In the genomic region with DNA sequence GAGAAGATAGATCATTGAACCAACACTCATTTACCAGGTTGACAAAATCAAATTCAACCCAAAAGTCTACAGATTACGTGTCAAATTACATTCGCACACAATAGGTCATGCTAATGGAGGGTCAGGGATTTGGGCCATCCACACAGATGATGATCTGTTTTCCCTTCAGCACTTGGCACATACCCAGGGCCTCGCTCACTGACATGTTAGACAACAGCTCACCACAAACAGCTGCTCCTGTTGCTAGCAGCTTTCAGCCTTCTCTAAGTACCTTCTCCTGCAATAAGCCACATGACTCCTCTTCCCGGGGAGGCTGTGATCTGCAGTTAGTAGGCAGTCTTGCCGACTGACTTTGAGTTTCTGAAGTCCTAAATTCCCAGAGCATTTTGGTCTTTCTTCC, we compare ENCODE assay signal across 11 cellular contexts. TPM values are rescaled to one million over a fixed set of nuclear protein-coding genes. Genes with fewer than 3 reads are reported as not detected.
DNase-seq lines count a peak whose midpoint lies in the region; ATAC-seq, FAIRE-seq and TF ChIP-seq lines count a peak whose summit lies in the region.
"Had no signal": no experiment of that assay in that cellular context is flagged by ENCODE, and none has a peak within 500 bp of the region (broad histone marks: within the 10 kb centered on the region; RNA-seq: fewer than 3 reads in every experiment).

No MANE protein-coding gene starts in this region.

- H3K4me1 ChIP-seq in RWPE2 (ENCODE audit: insufficient read depth, poor library complexity, severe bottlenecking), result no peaks in the 10 kb centered on the region
- peaks cover 6% of the 10 kb centered on the region for H3K4me1 ChIP-seq in keratinocyte (ENCODE audit: control insufficient read depth, extremely low read depth, insufficient read depth, low read length)
- no peaks in the 10 kb centered on the region for H3K4me1 ChIP-seq in hepatocyte (ENCODE audit: insufficient read depth)
- H3K4me1 ChIP-seq in stomach, result no peaks in the 10 kb centered on the region
- H3K4me1 ChIP-seq in uterus, result no peaks in the 10 kb centered on the region

- H3K27ac ChIP-seq in RWPE2 (ENCODE audit: poor library complexity, severe bottlenecking) (no peak overlapping the region), keratinocyte (ENCODE audit: control insufficient read depth, insufficient read depth, low read length) (no peak overlapping the region), hepatocyte (no peak overlapping the region), stomach (no peak overlapping the region), uterus (no peak overlapping the region)

- H3K9me3 ChIP-seq in RWPE2 (ENCODE audit: severe bottlenecking) (no peaks in the 10 kb centered on the region), keratinocyte (ENCODE audit: control insufficient read depth, low read depth, low read length) (no peaks in the 10 kb centered on the region), hepatocyte (ENCODE audit: low read depth) (no peaks in the 10 kb centered on the region), stomach (no peaks in the 10 kb centered on the region), uterus (no peaks in the 10 kb centered on the region)

- H3K9me2 ChIP-seq in hepatocyte (replicated peaks; ENCODE audit: insufficient read depth), result no peaks in the 10 kb centered on the region

- H3K9me1 ChIP-seq in keratinocyte (ENCODE audit: control insufficient read depth, extremely low read depth, insufficient read depth, low read length), result no peaks in the 10 kb centered on the region

- TF ChIP-seq EP300 in stomach (IDR thresholded peaks at IDR 0.05), result no peak

- dilution Hi-C loops in keratinocyte (cut with MboI; ENCODE audit: extremely low pct_ligation_motif_present, low sequenced_read_pairs), result no loop called here

- no peak overlapping the region for H3K4me3 Mint-ChIP-seq in activated CD4-positive, alpha-beta memory T cell treated with anti-CD3 and anti-CD28 coated beads, Interleukin-2, amount 10 ng/mL, durations not matched to agents 7 days and 5 days
- H3K4me3 Mint-ChIP-seq: activated B cell treated with CpG ODN at 0.5 μM for 24 hours had no signal

- H3K27me3 Mint-ChIP-seq in activated CD4-positive, alpha-beta memory T cell treated with anti-CD3 and anti-CD28 coated beads, Interleukin-2, amount 10 ng/mL, durations not matched to agents 7 days and 5 days, result peaks cover 70% of the 10 kb centered on the region

- H3K36me3 ChIP-seq in RWPE2 (ENCODE audit: low read depth) (no peaks in the 10 kb centered on the region), keratinocyte (ENCODE audit: control insufficient read depth in 2 of 2, extremely low read depth in 1 of 2, insufficient read depth in 2 of 2, low read length in 2 of 2) (no peaks in the 10 kb centered on the region), hepatocyte (replicated peaks; ENCODE audit: insufficient read depth, low read depth) (no peaks in the 10 kb centered on the region), stomach (no peaks in the 10 kb centered on the region), uterus (no peaks in the 10 kb centered on the region)

- POLR2A ChIA-PET in activated CD4-positive, alpha-beta memory T cell treated with anti-CD3 and anti-CD28 coated beads, Interleukin-2, amount 10 ng/mL, durations not matched to agents 7 days and 5 days (lab: Charles Lee), result no interaction called here

- H4K20me1 ChIP-seq in keratinocyte (ENCODE audit: control insufficient read depth, extremely low read depth, insufficient read depth, low read length) (no peaks in the 10 kb centered on the region), hepatocyte (ENCODE audit: insufficient read depth, poor library complexity, severe bottlenecking) (no peaks in the 10 kb centered on the region)

- H3K36me3 Mint-ChIP-seq in activated CD4-positive, alpha-beta memory T cell treated with anti-CD3 and anti-CD28 coated beads, Interleukin-2, amount 10 ng/mL, durations not matched to agents 7 days and 5 days (ENCODE audit: low read depth), result no peaks in the 10 kb centered on the region

- peak; percentile 44 for FAIRE-seq in keratinocyte (lab: Jason Lieb, UNC)
- FAIRE-seq: H1 had no signal

- H2AFZ ChIP-seq in keratinocyte (ENCODE audit: control insufficient read depth, low read length) (no peak overlapping the region), hepatocyte (no peak overlapping the region)

- H3K4me2 ChIP-seq in keratinocyte (ENCODE audit: control insufficient read depth, extremely low read depth, insufficient read depth, low read depth, low read length) (no peak overlapping the region), hepatocyte (no peak overlapping the region)

- intact Hi-C loops in stomach (cut with DNase I; ENCODE audit: low total_unique reads) (no loop called here), uterus (cut with DNase I; ENCODE audit: low total_unique reads) (no loop called here)

- TF ChIP-seq POLR2A in NB4 (IDR thresholded peaks at IDR 0.05; ENCODE audit: extremely low read depth, insufficient read length), result no peak
- no peak for TF ChIP-seq POLR2A in stomach (IDR thresholded peaks at IDR 0.05)
- no peak for TF ChIP-seq POLR2A in uterus (IDR thresholded peaks at IDR 0.05)

- no peaks in the 10 kb centered on the region for H3K79me2 ChIP-seq in keratinocyte (ENCODE audit: control insufficient read depth, insufficient read depth, low read length)
- no peaks in the 10 kb centered on the region for H3K79me2 ChIP-seq in hepatocyte

- H3K27me3 ChIP-seq in RWPE2 (ENCODE audit: insufficient read depth, poor library complexity, severe bottlenecking) (peaks cover 8% of the 10 kb centered on the region), keratinocyte (ENCODE audit: control insufficient read depth, extremely low read depth, insufficient read depth, low read length) (peaks cover 15% of the 10 kb centered on the region), hepatocyte (peaks cover 90% of the 10 kb centered on the region), stomach (peaks cover 3 to 98% (median 17%) of the 10 kb centered on the region in 3 donors), uterus (no peaks in the 10 kb centered on the region)

- H3K9ac ChIP-seq in keratinocyte (ENCODE audit: control insufficient read depth, extremely low read depth, insufficient read depth, low read length), result no peak overlapping the region

- H3K27ac Mint-ChIP-seq in activated CD4-positive, alpha-beta memory T cell treated with anti-CD3 and anti-CD28 coated beads, Interleukin-2, amount 10 ng/mL, durations not matched to agents 7 days and 5 days, result no peak overlapping the region
- H3K27ac Mint-ChIP-seq: activated B cell treated with CpG ODN at 0.5 μM for 24 hours had no signal

- CTCF ChIA-PET in activated CD4-positive, alpha-beta memory T cell treated with anti-CD3 and anti-CD28 coated beads, Interleukin-2, amount 10 ng/mL, durations not matched to agents 7 days and 5 days (lab: Charles Lee), result interaction anchor here (1.6 to 2.3 kb wide), 2 partner anchors 9 to 117 kb away, joined by 3 to 7 read pairs; no protein-coding TSS in a partner anchor

- TF ChIP-seq CTCF in NB4 (IDR thresholded peaks at IDR 0.05; ENCODE audit: low read depth, low read length), result no peak
- TF ChIP-seq CTCF in RWPE2 (IDR thresholded peaks at IDR 0.05; ENCODE audit: poor library complexity, severe bottlenecking), result no peak
- no peak for TF ChIP-seq CTCF in keratinocyte (optimal IDR thresholded peaks at IDR 0.05 in 1 of 3, IDR thresholded peaks at IDR 0.05 in 1 of 3, conservative IDR thresholded peaks at IDR 0.05 in 1 of 3; ENCODE audit: extremely low read depth in 1 of 3, insufficient read depth in 2 of 3, low read length in 3 of 3)
- no peak for TF ChIP-seq CTCF in hepatocyte (IDR thresholded peaks at IDR 0.05; ENCODE audit: poor library complexity)
- no peak for TF ChIP-seq CTCF in stomach (IDR thresholded peaks at IDR 0.05)
- no peak for TF ChIP-seq CTCF in uterus (IDR thresholded peaks at IDR 0.05)

- peak; percentile 74 for ATAC-seq in RWPE2 (ENCODE audit: low read depth)
- ATAC-seq: left ventricle myocardium superior had no signal

- DNase-seq in DMS153 treated with DMSO at 0.1 percent for 48 hours (lab: John Stamatoyannopoulos, UW; ENCODE audit: unreplicated experiment), result peak; percentile 72
- DNase-seq in NB4 (ENCODE audit: low read depth), result peak; percentile 28
- DNase-seq in RWPE2 (ENCODE audit: low spot score), result no peak
- DNase-seq in keratinocyte (ENCODE audit: low read depth, low spot score), result peak; percentile 25
- no peak for DNase-seq in activated CD4-positive, alpha-beta memory T cell treated with anti-CD3 and anti-CD28 coated beads, Interleukin-2, amount 10 ng/mL, durations not matched to agents 7 days and 5 days
- DNase-seq in hepatocyte (ENCODE audit: low spot score), result no peak
- no peak for DNase-seq in stomach
- DNase-seq in uterus, result no peak
- DNase-seq: activated B cell treated with CpG ODN at 0.5 μM for 24 hours, left ventricle myocardium superior had no signal

- H3K4me3 ChIP-seq in NB4 (ENCODE audit: low read depth, low read length), result no peak overlapping the region
- no peak overlapping the region for H3K4me3 ChIP-seq in RWPE2 (ENCODE audit: severe bottlenecking)
- no peak overlapping the region for H3K4me3 ChIP-seq in keratinocyte (ENCODE audit: control insufficient read depth in 2 of 3, extremely low read depth in 1 of 3, insufficient read depth in 2 of 3, low read depth in 1 of 3, low read length in 3 of 3)
- no peak overlapping the region for H3K4me3 ChIP-seq in hepatocyte
- H3K4me3 ChIP-seq in stomach, result no peak overlapping the region
- H3K4me3 ChIP-seq in uterus, result no peak overlapping the region

- H3K9me3 Mint-ChIP-seq in activated CD4-positive, alpha-beta memory T cell treated with anti-CD3 and anti-CD28 coated beads, Interleukin-2, amount 10 ng/mL, durations not matched to agents 7 days and 5 days, result no peaks in the 10 kb centered on the region
- H3K9me3 Mint-ChIP-seq: activated B cell treated with CpG ODN at 0.5 μM for 24 hours had no signal

- WGBS in hepatocyte (ENCODE audit: low lambda C conversion rate, missing lambda C conversion rate), result 41% methylated on average over 5 of the region's 5 CpGs
- 25 to 33% (median 29%) methylated on average over 5 of the region's 5 CpGs for WGBS in stomach, 5 donors

- peaks cover 23% of the 10 kb centered on the region for H3K4me1 Mint-ChIP-seq in activated CD4-positive, alpha-beta memory T cell treated with anti-CD3 and anti-CD28 coated beads, Interleukin-2, amount 10 ng/mL, durations not matched to agents 7 days and 5 days

RNA-seq across cellular contexts. Expression of gene NKX2-3, which starts 18.4 kb away (rescaled TPM):
- polyA plus RNA-seq in keratinocyte, result not detected in 3 replicates
- polyA plus RNA-seq in keratinocyte (2011; ENCODE audit: low read depth), result not detected
- not detected in 2 replicates for polyA plus RNA-seq in keratinocyte (2011; cell fraction: cytosol; rRNA removed)
- not detected in 2 replicates for polyA plus RNA-seq in keratinocyte (2011; cell fraction: nucleus; rRNA removed)
- polyA plus RNA-seq in keratinocyte (2012; ENCODE audit: low replicate concordance), result not detected in 2 replicates
- not detected in 3 replicates for polyA minus RNA-seq in keratinocyte
- not detected for polyA minus RNA-seq in keratinocyte (2011; cell fraction: cytosol; rRNA and poly(A)+ RNA removed)
- not detected in 2 replicates for polyA minus RNA-seq in keratinocyte (2011; cell fraction: nucleus; rRNA and poly(A)+ RNA removed)
- total RNA-seq in activated CD4-positive, alpha-beta memory T cell treated with anti-CD3 and anti-CD28 coated beads, Interleukin-2, amount 10 ng/mL, durations not matched to agents 7 days and 5 days, result not detected
- total RNA-seq in hepatocyte, result 0.17 and 0.24 TPM in 2 replicates
- polyA plus RNA-seq in hepatocyte, result not detected in 2 replicates
- total RNA-seq in stomach, result 1 to 10 TPM in 3 of 5 donors, under 1 TPM in 1, not detected in 1; 0.45 to 5.8 (median 1.9) TPM
- polyA plus RNA-seq in stomach, result 1 to 10 TPM; 1.0 to 3.2 (median 1.1) TPM
- total RNA-seq in uterus, result not detected
- total RNA-seq: activated B cell treated with CpG ODN at 0.5 μM for 24 hours, H1, left ventricle myocardium superior had no signal
- polyA plus RNA-seq: H1 had no signal

Comparison
In these comparisons a context has a peak if more than half of its experiments do, and no peak if none do; other contexts are left out.
1. DNase-seq: peak in DMS153 treated with DMSO at 0.1 percent for 48 hours (single experiment), NB4 (single experiment) and keratinocyte (single experiment); none in RWPE2 (single experiment), activated CD4-positive, alpha-beta memory T cell treated with anti-CD3 and anti-CD28 coated beads, Interleukin-2, amount 10 ng/mL, durations not matched to agents 7 days and 5 days (single experiment), hepatocyte (single experiment), stomach (single experiment) and uterus (0 of 2).